Comparison of ENCODE assay signal across 1 cellular context in the genomic region with DNA sequence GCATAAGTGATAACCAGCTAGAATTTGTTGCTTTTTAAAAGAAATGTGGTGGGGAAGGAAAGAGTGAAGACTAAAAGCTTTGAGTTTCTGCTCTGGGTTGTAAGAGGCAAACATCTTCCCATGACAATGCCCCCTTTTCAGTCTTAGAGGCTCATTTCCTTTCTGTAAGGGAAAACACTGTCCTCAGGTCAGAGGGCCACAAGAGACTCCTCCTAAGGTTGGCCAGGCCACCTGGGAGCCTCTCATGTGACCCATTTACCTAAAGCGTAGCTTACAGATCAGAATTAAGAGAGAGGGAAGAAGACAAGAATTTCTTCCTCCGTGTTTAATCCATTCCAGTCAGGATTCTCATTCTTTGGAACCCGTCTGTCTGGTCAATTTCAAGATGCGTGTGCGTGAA.
TF ChIP-seq lines count a peak whose summit lies in the region.

No MANE protein-coding gene starts in this region.

TF ChIP-seq in GM23338, 12 proteins besides CTCF, POLR2A, EP300 and RAD21:
- TF ChIP-seq, protein P1, sequence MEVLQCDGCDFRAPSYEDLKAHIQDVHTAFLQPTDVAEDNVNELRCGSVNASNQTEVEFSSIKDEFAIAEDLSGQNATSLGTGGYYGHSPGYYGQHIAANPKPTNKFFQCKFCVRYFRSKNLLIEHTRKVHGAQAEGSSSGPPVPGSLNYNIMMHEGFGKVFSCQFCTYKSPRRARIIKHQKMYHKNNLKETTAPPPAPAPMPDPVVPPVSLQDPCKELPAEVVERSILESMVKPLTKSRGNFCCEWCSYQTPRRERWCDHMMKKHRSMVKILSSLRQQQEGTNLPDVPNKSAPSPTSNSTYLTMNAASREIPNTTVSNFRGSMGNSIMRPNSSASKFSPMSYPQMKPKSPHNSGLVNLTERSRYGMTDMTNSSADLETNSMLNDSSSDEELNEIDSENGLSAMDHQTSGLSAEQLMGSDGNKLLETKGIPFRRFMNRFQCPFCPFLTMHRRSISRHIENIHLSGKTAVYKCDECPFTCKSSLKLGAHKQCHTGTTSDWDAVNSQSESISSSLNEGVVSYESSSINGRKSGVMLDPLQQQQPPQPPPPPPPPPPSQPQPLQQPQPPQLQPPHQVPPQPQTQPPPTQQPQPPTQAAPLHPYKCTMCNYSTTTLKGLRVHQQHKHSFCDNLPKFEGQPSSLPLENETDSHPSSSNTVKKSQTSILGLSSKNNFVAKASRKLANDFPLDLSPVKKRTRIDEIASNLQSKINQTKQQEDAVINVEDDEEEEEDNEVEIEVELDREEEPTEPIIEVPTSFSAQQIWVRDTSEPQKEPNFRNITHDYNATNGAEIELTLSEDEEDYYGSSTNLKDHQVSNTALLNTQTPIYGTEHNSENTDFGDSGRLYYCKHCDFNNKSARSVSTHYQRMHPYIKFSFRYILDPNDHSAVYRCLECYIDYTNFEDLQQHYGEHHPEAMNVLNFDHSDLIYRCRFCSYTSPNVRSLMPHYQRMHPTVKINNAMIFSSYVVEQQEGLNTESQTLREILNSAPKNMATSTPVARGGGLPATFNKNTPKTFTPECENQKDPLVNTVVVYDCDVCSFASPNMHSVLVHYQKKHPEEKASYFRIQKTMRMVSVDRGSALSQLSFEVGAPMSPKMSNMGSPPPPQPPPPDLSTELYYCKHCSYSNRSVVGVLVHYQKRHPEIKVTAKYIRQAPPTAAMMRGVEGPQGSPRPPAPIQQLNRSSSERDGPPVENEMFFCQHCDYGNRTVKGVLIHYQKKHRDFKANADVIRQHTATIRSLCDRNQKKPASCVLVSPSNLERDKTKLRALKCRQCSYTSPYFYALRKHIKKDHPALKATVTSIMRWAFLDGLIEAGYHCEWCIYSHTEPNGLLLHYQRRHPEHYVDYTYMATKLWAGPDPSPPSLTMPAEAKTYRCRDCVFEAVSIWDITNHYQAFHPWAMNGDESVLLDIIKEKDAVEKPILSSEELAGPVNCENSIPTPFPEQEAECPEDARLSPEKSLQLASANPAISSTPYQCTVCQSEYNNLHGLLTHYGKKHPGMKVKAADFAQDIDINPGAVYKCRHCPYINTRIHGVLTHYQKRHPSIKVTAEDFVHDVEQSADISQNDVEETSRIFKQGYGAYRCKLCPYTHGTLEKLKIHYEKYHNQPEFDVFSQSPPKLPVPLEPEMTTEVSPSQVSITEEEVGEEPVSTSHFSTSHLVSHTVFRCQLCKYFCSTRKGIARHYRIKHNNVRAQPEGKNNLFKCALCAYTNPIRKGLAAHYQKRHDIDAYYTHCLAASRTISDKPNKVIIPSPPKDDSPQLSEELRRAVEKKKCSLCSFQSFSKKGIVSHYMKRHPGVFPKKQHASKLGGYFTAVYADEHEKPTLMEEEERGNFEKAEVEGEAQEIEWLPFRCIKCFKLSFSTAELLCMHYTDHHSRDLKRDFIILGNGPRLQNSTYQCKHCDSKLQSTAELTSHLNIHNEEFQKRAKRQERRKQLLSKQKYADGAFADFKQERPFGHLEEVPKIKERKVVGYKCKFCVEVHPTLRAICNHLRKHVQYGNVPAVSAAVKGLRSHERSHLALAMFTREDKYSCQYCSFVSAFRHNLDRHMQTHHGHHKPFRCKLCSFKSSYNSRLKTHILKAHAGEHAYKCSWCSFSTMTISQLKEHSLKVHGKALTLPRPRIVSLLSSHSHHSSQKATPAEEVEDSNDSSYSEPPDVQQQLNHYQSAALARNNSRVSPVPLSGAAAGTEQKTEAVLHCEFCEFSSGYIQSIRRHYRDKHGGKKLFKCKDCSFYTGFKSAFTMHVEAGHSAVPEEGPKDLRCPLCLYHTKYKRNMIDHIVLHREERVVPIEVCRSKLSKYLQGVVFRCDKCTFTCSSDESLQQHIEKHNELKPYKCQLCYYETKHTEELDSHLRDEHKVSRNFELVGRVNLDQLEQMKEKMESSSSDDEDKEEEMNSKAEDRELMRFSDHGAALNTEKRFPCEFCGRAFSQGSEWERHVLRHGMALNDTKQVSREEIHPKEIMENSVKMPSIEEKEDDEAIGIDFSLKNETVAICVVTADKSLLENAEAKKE (CRISPR knock-in tag; IDR thresholded peaks at IDR 0.05): no peak
- TF ChIP-seq STAT1 (IDR thresholded peaks at IDR 0.05; ENCODE audit: unreplicated experiment): no peak
- TF ChIP-seq EZH2 (IDR thresholded peaks at IDR 0.05; ENCODE audit: low read depth, unreplicated experiment): no peak
- TF ChIP-seq ZNF331 (CRISPR knock-in tag; IDR thresholded peaks at IDR 0.05; ENCODE audit: low read depth): no peak
- TF ChIP-seq POLR2AphosphoS5 (IDR thresholded peaks at IDR 0.05; ENCODE audit: low read depth): no peak
- no peak for TF ChIP-seq CREB1 (CRISPR knock-in tag; IDR thresholded peaks at IDR 0.05; ENCODE audit: low read depth)
